Comparison of ENCODE assay signal across 1 cellular context in the genomic region with DNA sequence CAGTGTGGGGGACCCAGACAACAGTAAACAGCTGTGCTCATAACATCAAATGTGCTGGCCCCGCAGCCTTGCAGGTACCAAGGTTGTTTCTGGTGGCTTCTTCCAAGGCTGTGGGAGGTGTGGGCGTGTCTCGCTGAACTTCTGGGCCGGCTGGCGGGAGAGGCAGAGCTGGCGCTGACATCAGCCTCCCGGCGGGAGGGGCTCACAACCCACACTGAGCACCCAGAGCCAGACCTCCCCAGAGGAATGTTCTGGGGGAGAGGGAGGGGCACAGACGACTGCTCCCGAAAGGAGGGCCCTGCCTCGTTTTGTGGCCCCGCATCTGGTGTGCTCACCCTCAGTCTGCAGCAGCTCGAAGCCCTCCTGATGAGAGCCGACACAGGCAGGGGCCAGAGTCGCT.
TF ChIP-seq lines count a peak whose summit lies in the region.

No MANE protein-coding gene starts in this region.

TF ChIP-seq in K562, 482 proteins besides CTCF, POLR2A, EP300 and RAD21:
- TF ChIP-seq, protein P1, sequence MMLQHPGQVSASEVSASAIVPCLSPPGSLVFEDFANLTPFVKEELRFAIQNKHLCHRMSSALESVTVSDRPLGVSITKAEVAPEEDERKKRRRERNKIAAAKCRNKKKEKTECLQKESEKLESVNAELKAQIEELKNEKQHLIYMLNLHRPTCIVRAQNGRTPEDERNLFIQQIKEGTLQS (IDR thresholded peaks at IDR 0.05): peak; percentile 54
- TF ChIP-seq, protein P1 (CRISPR knock-in tag; conservative IDR thresholded peaks at IDR 0.05): no peak
- peak; percentile 38; the same call in 1 of the 2 replicates for TF ChIP-seq ZFX (CRISPR knock-in tag; IDR thresholded peaks at IDR 0.05)
- 0 out of 2 replicates have a peak, but pooled peaks have one; percentile 18 for TF ChIP-seq ATF7 (IDR thresholded peaks at IDR 0.05)
- peak; percentile 65; the same call in 1 of the 2 replicates for TF ChIP-seq JUND (IDR thresholded peaks at IDR 0.05; ENCODE audit: borderline replicate concordance, low read depth, low read length)
- no peak; the same call in 2 of the 3 replicates for TF ChIP-seq JUND (tag; IDR thresholded peaks at IDR 0.05; ENCODE audit: borderline replicate concordance, low read depth, low read length)
- TF ChIP-seq, protein P2, sequence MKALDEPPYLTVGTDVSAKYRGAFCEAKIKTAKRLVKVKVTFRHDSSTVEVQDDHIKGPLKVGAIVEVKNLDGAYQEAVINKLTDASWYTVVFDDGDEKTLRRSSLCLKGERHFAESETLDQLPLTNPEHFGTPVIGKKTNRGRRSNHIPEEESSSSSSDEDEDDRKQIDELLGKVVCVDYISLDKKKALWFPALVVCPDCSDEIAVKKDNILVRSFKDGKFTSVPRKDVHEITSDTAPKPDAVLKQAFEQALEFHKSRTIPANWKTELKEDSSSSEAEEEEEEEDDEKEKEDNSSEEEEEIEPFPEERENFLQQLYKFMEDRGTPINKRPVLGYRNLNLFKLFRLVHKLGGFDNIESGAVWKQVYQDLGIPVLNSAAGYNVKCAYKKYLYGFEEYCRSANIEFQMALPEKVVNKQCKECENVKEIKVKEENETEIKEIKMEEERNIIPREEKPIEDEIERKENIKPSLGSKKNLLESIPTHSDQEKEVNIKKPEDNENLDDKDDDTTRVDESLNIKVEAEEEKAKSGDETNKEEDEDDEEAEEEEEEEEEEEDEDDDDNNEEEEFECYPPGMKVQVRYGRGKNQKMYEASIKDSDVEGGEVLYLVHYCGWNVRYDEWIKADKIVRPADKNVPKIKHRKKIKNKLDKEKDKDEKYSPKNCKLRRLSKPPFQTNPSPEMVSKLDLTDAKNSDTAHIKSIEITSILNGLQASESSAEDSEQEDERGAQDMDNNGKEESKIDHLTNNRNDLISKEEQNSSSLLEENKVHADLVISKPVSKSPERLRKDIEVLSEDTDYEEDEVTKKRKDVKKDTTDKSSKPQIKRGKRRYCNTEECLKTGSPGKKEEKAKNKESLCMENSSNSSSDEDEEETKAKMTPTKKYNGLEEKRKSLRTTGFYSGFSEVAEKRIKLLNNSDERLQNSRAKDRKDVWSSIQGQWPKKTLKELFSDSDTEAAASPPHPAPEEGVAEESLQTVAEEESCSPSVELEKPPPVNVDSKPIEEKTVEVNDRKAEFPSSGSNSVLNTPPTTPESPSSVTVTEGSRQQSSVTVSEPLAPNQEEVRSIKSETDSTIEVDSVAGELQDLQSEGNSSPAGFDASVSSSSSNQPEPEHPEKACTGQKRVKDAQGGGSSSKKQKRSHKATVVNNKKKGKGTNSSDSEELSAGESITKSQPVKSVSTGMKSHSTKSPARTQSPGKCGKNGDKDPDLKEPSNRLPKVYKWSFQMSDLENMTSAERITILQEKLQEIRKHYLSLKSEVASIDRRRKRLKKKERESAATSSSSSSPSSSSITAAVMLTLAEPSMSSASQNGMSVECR (CRISPR knock-in tag; IDR thresholded peaks at IDR 0.05): 0 out of 2 replicates have a peak, but pooled peaks have one; percentile 36
- peak; percentile 47; the same call in 1 of the 2 replicates for TF ChIP-seq KLF13 (tag; IDR thresholded peaks at IDR 0.05; ENCODE audit: borderline replicate concordance, low read depth)
- TF ChIP-seq, protein P3, sequence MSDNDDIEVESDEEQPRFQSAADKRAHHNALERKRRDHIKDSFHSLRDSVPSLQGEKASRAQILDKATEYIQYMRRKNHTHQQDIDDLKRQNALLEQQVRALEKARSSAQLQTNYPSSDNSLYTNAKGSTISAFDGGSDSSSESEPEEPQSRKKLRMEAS (CRISPR knock-in tag; IDR thresholded peaks at IDR 0.05): peak; percentile 11; the same call in 1 of the 2 replicates
- TF ChIP-seq, protein P4, sequence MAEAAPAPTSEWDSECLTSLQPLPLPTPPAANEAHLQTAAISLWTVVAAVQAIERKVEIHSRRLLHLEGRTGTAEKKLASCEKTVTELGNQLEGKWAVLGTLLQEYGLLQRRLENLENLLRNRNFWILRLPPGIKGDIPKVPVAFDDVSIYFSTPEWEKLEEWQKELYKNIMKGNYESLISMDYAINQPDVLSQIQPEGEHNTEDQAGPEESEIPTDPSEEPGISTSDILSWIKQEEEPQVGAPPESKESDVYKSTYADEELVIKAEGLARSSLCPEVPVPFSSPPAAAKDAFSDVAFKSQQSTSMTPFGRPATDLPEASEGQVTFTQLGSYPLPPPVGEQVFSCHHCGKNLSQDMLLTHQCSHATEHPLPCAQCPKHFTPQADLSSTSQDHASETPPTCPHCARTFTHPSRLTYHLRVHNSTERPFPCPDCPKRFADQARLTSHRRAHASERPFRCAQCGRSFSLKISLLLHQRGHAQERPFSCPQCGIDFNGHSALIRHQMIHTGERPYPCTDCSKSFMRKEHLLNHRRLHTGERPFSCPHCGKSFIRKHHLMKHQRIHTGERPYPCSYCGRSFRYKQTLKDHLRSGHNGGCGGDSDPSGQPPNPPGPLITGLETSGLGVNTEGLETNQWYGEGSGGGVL (CRISPR knock-in tag; IDR thresholded peaks at IDR 0.05): no peak
- TF ChIP-seq RB1 (IDR thresholded peaks at IDR 0.05; ENCODE audit: low read depth): peak; percentile 28; the same call in 1 of the 2 replicates
- TF ChIP-seq SRSF1 (IDR thresholded peaks at IDR 0.05; ENCODE audit: low read depth, low read length): no peak
- peak; percentile 64 for TF ChIP-seq EGR1 (conservative IDR thresholded peaks at IDR 0.05)
- TF ChIP-seq, protein P5, sequence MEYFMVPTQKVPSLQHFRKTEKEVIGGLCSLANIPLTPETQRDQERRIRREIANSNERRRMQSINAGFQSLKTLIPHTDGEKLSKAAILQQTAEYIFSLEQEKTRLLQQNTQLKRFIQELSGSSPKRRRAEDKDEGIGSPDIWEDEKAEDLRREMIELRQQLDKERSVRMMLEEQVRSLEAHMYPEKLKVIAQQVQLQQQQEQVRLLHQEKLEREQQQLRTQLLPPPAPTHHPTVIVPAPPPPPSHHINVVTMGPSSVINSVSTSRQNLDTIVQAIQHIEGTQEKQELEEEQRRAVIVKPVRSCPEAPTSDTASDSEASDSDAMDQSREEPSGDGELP (CRISPR knock-in tag; IDR thresholded peaks at IDR 0.05; ENCODE audit: borderline replicate concordance): peak; percentile 40; the same call in 1 of the 2 replicates
- TF ChIP-seq CHCHD3 (CRISPR knock-in tag; IDR thresholded peaks at IDR 0.05): no peak
- TF ChIP-seq, protein P6, sequence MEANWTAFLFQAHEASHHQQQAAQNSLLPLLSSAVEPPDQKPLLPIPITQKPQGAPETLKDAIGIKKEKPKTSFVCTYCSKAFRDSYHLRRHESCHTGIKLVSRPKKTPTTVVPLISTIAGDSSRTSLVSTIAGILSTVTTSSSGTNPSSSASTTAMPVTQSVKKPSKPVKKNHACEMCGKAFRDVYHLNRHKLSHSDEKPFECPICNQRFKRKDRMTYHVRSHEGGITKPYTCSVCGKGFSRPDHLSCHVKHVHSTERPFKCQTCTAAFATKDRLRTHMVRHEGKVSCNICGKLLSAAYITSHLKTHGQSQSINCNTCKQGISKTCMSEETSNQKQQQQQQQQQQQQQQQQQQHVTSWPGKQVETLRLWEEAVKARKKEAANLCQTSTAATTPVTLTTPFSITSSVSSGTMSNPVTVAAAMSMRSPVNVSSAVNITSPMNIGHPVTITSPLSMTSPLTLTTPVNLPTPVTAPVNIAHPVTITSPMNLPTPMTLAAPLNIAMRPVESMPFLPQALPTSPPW (CRISPR knock-in tag; IDR thresholded peaks at IDR 0.05): peak; percentile 56
- no peak for TF ChIP-seq ZNF217 (CRISPR knock-in tag; IDR thresholded peaks at IDR 0.05)
- TF ChIP-seq, protein P7, sequence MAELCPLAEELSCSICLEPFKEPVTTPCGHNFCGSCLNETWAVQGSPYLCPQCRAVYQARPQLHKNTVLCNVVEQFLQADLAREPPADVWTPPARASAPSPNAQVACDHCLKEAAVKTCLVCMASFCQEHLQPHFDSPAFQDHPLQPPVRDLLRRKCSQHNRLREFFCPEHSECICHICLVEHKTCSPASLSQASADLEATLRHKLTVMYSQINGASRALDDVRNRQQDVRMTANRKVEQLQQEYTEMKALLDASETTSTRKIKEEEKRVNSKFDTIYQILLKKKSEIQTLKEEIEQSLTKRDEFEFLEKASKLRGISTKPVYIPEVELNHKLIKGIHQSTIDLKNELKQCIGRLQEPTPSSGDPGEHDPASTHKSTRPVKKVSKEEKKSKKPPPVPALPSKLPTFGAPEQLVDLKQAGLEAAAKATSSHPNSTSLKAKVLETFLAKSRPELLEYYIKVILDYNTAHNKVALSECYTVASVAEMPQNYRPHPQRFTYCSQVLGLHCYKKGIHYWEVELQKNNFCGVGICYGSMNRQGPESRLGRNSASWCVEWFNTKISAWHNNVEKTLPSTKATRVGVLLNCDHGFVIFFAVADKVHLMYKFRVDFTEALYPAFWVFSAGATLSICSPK (IDR thresholded peaks at IDR 0.05; ENCODE audit: borderline replicate concordance): no peak
- peak in 1 of 2 experiments; percentile 46; a peak in 1 of 4 replicates for TF ChIP-seq KDM1A (IDR thresholded peaks at IDR 0.05)
- TF ChIP-seq, protein P8, sequence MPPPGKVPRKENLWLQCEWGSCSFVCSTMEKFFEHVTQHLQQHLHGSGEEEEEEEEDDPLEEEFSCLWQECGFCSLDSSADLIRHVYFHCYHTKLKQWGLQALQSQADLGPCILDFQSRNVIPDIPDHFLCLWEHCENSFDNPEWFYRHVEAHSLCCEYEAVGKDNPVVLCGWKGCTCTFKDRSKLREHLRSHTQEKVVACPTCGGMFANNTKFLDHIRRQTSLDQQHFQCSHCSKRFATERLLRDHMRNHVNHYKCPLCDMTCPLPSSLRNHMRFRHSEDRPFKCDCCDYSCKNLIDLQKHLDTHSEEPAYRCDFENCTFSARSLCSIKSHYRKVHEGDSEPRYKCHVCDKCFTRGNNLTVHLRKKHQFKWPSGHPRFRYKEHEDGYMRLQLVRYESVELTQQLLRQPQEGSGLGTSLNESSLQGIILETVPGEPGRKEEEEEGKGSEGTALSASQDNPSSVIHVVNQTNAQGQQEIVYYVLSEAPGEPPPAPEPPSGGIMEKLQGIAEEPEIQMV (tag; conservative IDR thresholded peaks at IDR 0.05; ENCODE audit: low read depth): no peak
- TF ChIP-seq RFX1 (IDR thresholded peaks at IDR 0.05): no peak
- no peak for TF ChIP-seq ESRRB (CRISPR knock-in tag; IDR thresholded peaks at IDR 0.05; ENCODE audit: borderline replicate concordance)
- peak; percentile 9; the same call in 1 of the 2 replicates for TF ChIP-seq SP1 (CRISPR knock-in tag; IDR thresholded peaks at IDR 0.05)
- no peak for TF ChIP-seq MCM3 (IDR thresholded peaks at IDR 0.05)
TF ChIP-seq in K562: peak in this region for 13.
